Comparison of ENCODE assay signal across 10 cellular contexts in genomic region chr2:64327129-64327509, GRCh38.
DNase-seq lines count a peak whose midpoint lies in the region; ATAC-seq and TF ChIP-seq lines count a peak whose summit lies in the region.
"Had no signal": no experiment of that assay in that cellular context is flagged by ENCODE, and none has a peak within 500 bp of the region (broad histone marks: within the 10 kb centered on the region; RNA-seq: fewer than 3 reads in every experiment).

No MANE protein-coding gene starts in this region.

- POLR2A ChIA-PET in Caco-2 (lab: Charles Lee), result no interaction called here

- DNase-seq in activated CD4-positive, alpha-beta T cell treated with anti-CD3 and anti-CD28 coated beads, Interleukin-2, amount 10 ng/mL, durations not matched to agents 24 days and 14 days, result no peak
- no peak for DNase-seq in activated CD4-positive, alpha-beta T cell treated with anti-CD3 and anti-CD28 coated beads for 1 hour
- DNase-seq in T-helper 17 cell (no peak), germinal center (ENCODE audit: low spot score) (no peak), Caco-2 (no peak), NAMALWA (ENCODE audit: low spot score) (no peak)
- DNase-seq: NCI-H82, T1000 had no signal

- no TSS peak for BruUV-seq in Caco-2 (replicated peaks; lab: Mats Ljungman, UMichigan)

- ATAC-seq in T-helper 17 cell, result no peak
- ATAC-seq in gastroesophageal sphincter, result no peak

- H3K4me3 ChIP-seq in gastroesophageal sphincter (peak overlapping the region in 1 of 2 donors; percentile 44), Caco-2 (ENCODE audit: low read depth, low read length) (no peak overlapping the region)

- no peaks in the 10 kb centered on the region for H3K36me3 Mint-ChIP-seq in activated CD4-positive, alpha-beta T cell treated with anti-CD3 and anti-CD28 coated beads, Interleukin-2, amount 10 ng/mL, durations not matched to agents 24 days and 14 days (ENCODE audit: low read depth)
- no peaks in the 10 kb centered on the region for H3K36me3 Mint-ChIP-seq in T-helper 17 cell (ENCODE audit: low read depth)
- no peaks in the 10 kb centered on the region for H3K36me3 Mint-ChIP-seq in stimulated activated naive CD8-positive, alpha-beta T cell treated with anti-CD3 and anti-CD28 coated beads, Interleukin-15, Interleukin-2, amounts not matched to agents 100 ng/mL and 50 ng/mL, for 24 hours (ENCODE audit: low read depth)
- H3K36me3 Mint-ChIP-seq in Caco-2 (ENCODE audit: insufficient read depth, unreplicated experiment), result no peaks in the 10 kb centered on the region

- H3K36me3 ChIP-seq in gastroesophageal sphincter, result no peaks in the 10 kb centered on the region
- no peaks in the 10 kb centered on the region for H3K36me3 ChIP-seq in Caco-2 (ENCODE audit: control insufficient read depth, insufficient read depth, low read length)

- H3K27me3 ChIP-seq in gastroesophageal sphincter (no peaks in the 10 kb centered on the region), Caco-2 (replicated peaks; ENCODE audit: control insufficient read depth, insufficient read depth, low read length) (no peaks in the 10 kb centered on the region)

- peak overlapping the region in 3 of 4 donors; percentile 39 to 79 (median 76) for H3K27ac ChIP-seq in gastroesophageal sphincter

- WGBS in gastroesophageal sphincter (ENCODE audit: low coverage in 1 of 2), 2 donors, result 63 to 70% methylated on average over 3 to 4 of the region's 5 CpGs

- H3K9me3 ChIP-seq in T-helper 17 cell (ENCODE audit: control insufficient read depth, low read length, poor library complexity, severe bottlenecking), result no peaks in the 10 kb centered on the region
- no peaks in the 10 kb centered on the region for H3K9me3 ChIP-seq in gastroesophageal sphincter
- no peaks in the 10 kb centered on the region for H3K9me3 ChIP-seq in Caco-2

- H3K4me1 Mint-ChIP-seq in activated CD4-positive, alpha-beta T cell treated with anti-CD3 and anti-CD28 coated beads, Interleukin-2, amount 10 ng/mL, durations not matched to agents 24 days and 14 days, result peaks cover 68% of the 10 kb centered on the region
- H3K4me1 Mint-ChIP-seq in T-helper 17 cell, result peaks cover 30% of the 10 kb centered on the region
- H3K4me1 Mint-ChIP-seq in stimulated activated naive CD8-positive, alpha-beta T cell treated with anti-CD3 and anti-CD28 coated beads, Interleukin-15, Interleukin-2, amounts not matched to agents 100 ng/mL and 50 ng/mL, for 24 hours (ENCODE audit: low read depth), result peaks cover 55% of the 10 kb centered on the region
- H3K4me1 Mint-ChIP-seq in Caco-2 (ENCODE audit: low read depth, unreplicated experiment), result peaks cover 28% of the 10 kb centered on the region

- TF ChIP-seq EP300 in gastroesophageal sphincter (IDR thresholded peaks at IDR 0.05), result no peak

- CTCF ChIA-PET in Caco-2 (lab: Charles Lee), result interaction anchor here (1.0 to 1.9 kb wide), 3 partner anchors 10 to 277 kb away, joined by 3 to 22 read pairs (median 3); no protein-coding TSS in a partner anchor

- intact Hi-C loops in activated CD4-positive, alpha-beta T cell treated with anti-CD3 and anti-CD28 coated beads, Interleukin-2, amount 10 ng/mL, durations not matched to agents 24 days and 14 days (cut with micrococcal nuclease), result loop anchor here (1.0 to 5.0 kb wide), 3 partner anchors 278 to 485 kb away; partner anchors contain the start of gene UGP2
- intact Hi-C loops in Caco-2 (cut with micrococcal nuclease; ENCODE audit: unreplicated experiment), result no loop called here

- H3K4me3 Mint-ChIP-seq in activated CD4-positive, alpha-beta T cell treated with anti-CD3 and anti-CD28 coated beads, Interleukin-2, amount 10 ng/mL, durations not matched to agents 24 days and 14 days, result peak overlapping the region; percentile 74
- peak overlapping the region; percentile 78 for H3K4me3 Mint-ChIP-seq in T-helper 17 cell
- H3K4me3 Mint-ChIP-seq in stimulated activated naive CD8-positive, alpha-beta T cell treated with anti-CD3 and anti-CD28 coated beads, Interleukin-15, Interleukin-2, amounts not matched to agents 100 ng/mL and 50 ng/mL, for 24 hours, result peak overlapping the region; percentile 70
- no peak overlapping the region for H3K4me3 Mint-ChIP-seq in Caco-2 (ENCODE audit: unreplicated experiment)

- H3K27ac Mint-ChIP-seq in activated CD4-positive, alpha-beta T cell treated with anti-CD3 and anti-CD28 coated beads, Interleukin-2, amount 10 ng/mL, durations not matched to agents 24 days and 14 days, result peak overlapping the region; percentile 84
- H3K27ac Mint-ChIP-seq in T-helper 17 cell (peak overlapping the region; percentile 86), Caco-2 (ENCODE audit: unreplicated experiment) (no peak overlapping the region)
- H3K27ac Mint-ChIP-seq in stimulated activated naive CD8-positive, alpha-beta T cell treated with anti-CD3 and anti-CD28 coated beads, Interleukin-15, Interleukin-2, amounts not matched to agents 100 ng/mL and 50 ng/mL, for 24 hours, result peak overlapping the region; percentile 98

- no peaks in the 10 kb centered on the region for H3K9me3 Mint-ChIP-seq in activated CD4-positive, alpha-beta T cell treated with anti-CD3 and anti-CD28 coated beads, Interleukin-2, amount 10 ng/mL, durations not matched to agents 24 days and 14 days
- H3K9me3 Mint-ChIP-seq in stimulated activated naive CD8-positive, alpha-beta T cell treated with anti-CD3 and anti-CD28 coated beads, Interleukin-15, Interleukin-2, amounts not matched to agents 100 ng/mL and 50 ng/mL, for 24 hours, result no peaks in the 10 kb centered on the region
- H3K9me3 Mint-ChIP-seq in Caco-2 (ENCODE audit: unreplicated experiment), result no peaks in the 10 kb centered on the region

- H3K4me1 ChIP-seq in gastroesophageal sphincter, result peaks cover 0 to 45% (median 19%) of the 10 kb centered on the region in 3 donors
- peaks cover 9% of the 10 kb centered on the region for H3K4me1 ChIP-seq in Caco-2

- TF ChIP-seq CTCF in gastroesophageal sphincter (IDR thresholded peaks at IDR 0.05), result no peak
- no peak for TF ChIP-seq CTCF in Caco-2 (IDR thresholded peaks at IDR 0.05; ENCODE audit: insufficient read depth in 1 of 2, low read depth in 1 of 2, low read length in 1 of 2, severe bottlenecking in 1 of 2, unreplicated experiment in 1 of 2)

- TF ChIP-seq POLR2A in gastroesophageal sphincter (IDR thresholded peaks at IDR 0.05), result no peak

- peaks cover 16% of the 10 kb centered on the region for H3K27me3 Mint-ChIP-seq in activated CD4-positive, alpha-beta T cell treated with anti-CD3 and anti-CD28 coated beads, Interleukin-2, amount 10 ng/mL, durations not matched to agents 24 days and 14 days
- no peaks in the 10 kb centered on the region for H3K27me3 Mint-ChIP-seq in T-helper 17 cell
- peaks cover 10% of the 10 kb centered on the region for H3K27me3 Mint-ChIP-seq in stimulated activated naive CD8-positive, alpha-beta T cell treated with anti-CD3 and anti-CD28 coated beads, Interleukin-15, Interleukin-2, amounts not matched to agents 100 ng/mL and 50 ng/mL, for 24 hours
- no peaks in the 10 kb centered on the region for H3K27me3 Mint-ChIP-seq in Caco-2 (ENCODE audit: insufficient read depth, unreplicated experiment)
